Comparison of ENCODE assay signal across 34 cellular contexts in genomic region chr1:177118901-177119300, GRCh38. TPM values are rescaled to one million over a fixed set of nuclear protein-coding genes. Genes with fewer than 3 reads are reported as not detected.
"Had no signal": no experiment of that assay in that cellular context is flagged by ENCODE, and none has a peak within 500 bp of the region (broad histone marks: within the 10 kb centered on the region; RNA-seq: fewer than 3 reads in every experiment).

No MANE protein-coding gene starts in this region.

- H3K4me3 ChIP-seq: adrenal gland, ascending aorta, breast epithelium, coronary artery, heart left ventricle had no signal

- H3K27me3 ChIP-seq: adrenal gland, ascending aorta, breast epithelium had no signal

- ATAC-seq: activated CD4-positive, alpha-beta T cell treated with anti-CD3 and anti-CD28 coated beads for 36 hours; activated CD8-positive, alpha-beta memory T cell treated with anti-CD3 and anti-CD28 coated beads, Interleukin-2, amount 10 ng/mL, durations not matched to agents 7 days and 5 days; activated CD8-positive, alpha-beta T cell treated with anti-CD3 and anti-CD28 coated beads, Interleukin-2, amount 10 ng/mL, durations not matched to agents 7 days and 5 days; activated naive CD8-positive, alpha-beta T cell treated with anti-CD3 and anti-CD28 coated beads, Interleukin-2, amount 50 U/mL, for 24 hours; heart left ventricle had no signal

- H3K36me3 ChIP-seq: adrenal gland, ascending aorta, breast epithelium, heart left ventricle had no signal

- H3K27ac ChIP-seq: adrenal gland, ascending aorta, breast epithelium, coronary artery, epithelial cell of prostate, heart left ventricle had no signal

- H3K9me3 Mint-ChIP-seq: activated CD4-positive, alpha-beta memory T cell treated with anti-CD3 and anti-CD28 coated beads for 36 hours; activated CD4-positive, alpha-beta T cell treated with anti-CD3 and anti-CD28 coated beads, Interleukin-2, amount 10 ng/mL, durations not matched to agents 24 days and 14 days; activated naive CD4-positive, alpha-beta T cell treated with anti-CD3 and anti-CD28 coated beads, Interleukin-2, amount 50 U/mL, for 24 hours; activated naive CD8-positive, alpha-beta T cell treated with anti-CD3 and anti-CD28 coated beads for 36 hours; activated T-helper 1 cell treated with anti-CD3 and anti-CD28 coated beads, Interleukin-12 subunit alpha, Interleukin-12 subunit beta, Interleukin-2, Interleukin-4 antibody, amounts not matched to agents 30 ng/mL and 10 ng/mL and 1 ng/mL, durations not matched to agents 14 hours and 24 hours and 36 hours; activated T-helper 2 cell treated with anti-CD3 and anti-CD28 coated beads, Interferon-gamma antibody, Interleukin-2, Interleukin-4, amounts not matched to agents 10 μg/mL and 5 μg/mL and 100 μg/mL, durations not matched to agents 14 hours and 24 hours and 36 hours; brain had no signal

- H3K9me3 ChIP-seq: adrenal gland, ascending aorta, breast epithelium, heart left ventricle had no signal

- H3K4me3 Mint-ChIP-seq: activated CD4-positive, alpha-beta memory T cell treated with anti-CD3 and anti-CD28 coated beads for 36 hours; activated CD4-positive, alpha-beta T cell treated with anti-CD3 and anti-CD28 coated beads for 36 hours; activated CD4-positive, alpha-beta T cell treated with anti-CD3 and anti-CD28 coated beads, Interleukin-2, amount 10 ng/mL, durations not matched to agents 24 days and 14 days; activated CD8-positive, alpha-beta memory T cell treated with anti-CD3 and anti-CD28 coated beads, Interleukin-2, amount 10 ng/mL, durations not matched to agents 7 days and 5 days; activated CD8-positive, alpha-beta T cell treated with anti-CD3 and anti-CD28 coated beads, Interleukin-2, amount 10 ng/mL, durations not matched to agents 7 days and 5 days; activated naive CD4-positive, alpha-beta T cell treated with anti-CD3 and anti-CD28 coated beads for 36 hours; activated naive CD4-positive, alpha-beta T cell treated with anti-CD3 and anti-CD28 coated beads, Interleukin-2, amount 50 U/mL, for 24 hours; activated naive CD8-positive, alpha-beta T cell treated with anti-CD3 and anti-CD28 coated beads for 36 hours; activated naive CD8-positive, alpha-beta T cell treated with anti-CD3 and anti-CD28 coated beads, Interleukin-2, amount 50 U/mL, for 24 hours; activated T-helper 1 cell treated with anti-CD3 and anti-CD28 coated beads, Interleukin-12 subunit alpha, Interleukin-12 subunit beta, Interleukin-2, Interleukin-4 antibody, amounts not matched to agents 30 ng/mL and 10 ng/mL and 1 ng/mL, durations not matched to agents 14 hours and 24 hours and 36 hours; central memory CD8-positive, alpha-beta T cell; dendritic cell treated with granulocyte-macrophage colony-stimulating factor and Interleukin-4, amounts not matched to agents 40 ng/mL and 50 ng/mL, for 4 days had no signal

- H3K27me3 Mint-ChIP-seq: activated CD4-positive, alpha-beta T cell treated with anti-CD3 and anti-CD28 coated beads for 36 hours; activated CD4-positive, alpha-beta T cell treated with anti-CD3 and anti-CD28 coated beads, Interleukin-2, amount 10 ng/mL, durations not matched to agents 24 days and 14 days; activated CD8-positive, alpha-beta memory T cell treated with anti-CD3 and anti-CD28 coated beads, Interleukin-2, amount 10 ng/mL, durations not matched to agents 7 days and 5 days; activated naive CD8-positive, alpha-beta T cell treated with anti-CD3 and anti-CD28 coated beads, Interleukin-2, amount 50 U/mL, for 24 hours; brain; central memory CD8-positive, alpha-beta T cell; dendritic cell treated with granulocyte-macrophage colony-stimulating factor and Interleukin-4, amounts not matched to agents 40 ng/mL and 50 ng/mL, for 4 days had no signal

- H3K36me3 Mint-ChIP-seq: activated CD4-positive, alpha-beta memory T cell treated with anti-CD3 and anti-CD28 coated beads for 36 hours; activated CD8-positive, alpha-beta memory T cell treated with anti-CD3 and anti-CD28 coated beads, Interleukin-2, amount 10 ng/mL, durations not matched to agents 7 days and 5 days; activated naive CD4-positive, alpha-beta T cell treated with anti-CD3 and anti-CD28 coated beads, Interleukin-2, amount 50 U/mL, for 24 hours; activated naive CD8-positive, alpha-beta T cell treated with anti-CD3 and anti-CD28 coated beads for 36 hours had no signal

- DNase-seq: activated CD4-positive, alpha-beta memory T cell treated with anti-CD3 and anti-CD28 coated beads for 36 hours; activated CD4-positive, alpha-beta T cell treated with anti-CD3 and anti-CD28 coated beads for 36 hours; activated CD4-positive, alpha-beta T cell treated with anti-CD3 and anti-CD28 coated beads, Interleukin-2, amount 10 ng/mL, durations not matched to agents 24 days and 14 days; activated CD4-positive, CD25-positive, alpha-beta regulatory T cell; activated CD4-positive, CD25-positive, alpha-beta regulatory T cell treated with anti-CD3 and anti-CD28 coated beads, Interleukin-2, amount 50 U/mL, for 72 hours; activated CD8-positive, alpha-beta memory T cell treated with anti-CD3 and anti-CD28 coated beads, Interleukin-2, amount 10 ng/mL, durations not matched to agents 7 days and 5 days; activated CD8-positive, alpha-beta memory T cell treated with anti-CD3 and anti-CD28 coated beads, Interleukin-2, amount 50 U/mL, for 4 hours; activated CD8-positive, alpha-beta T cell treated with anti-CD3 and anti-CD28 coated beads, Interleukin-2, amount 10 ng/mL, durations not matched to agents 7 days and 5 days; activated effector memory CD4-positive, alpha-beta T cell treated with anti-CD3 and anti-CD28 coated beads, Interleukin-2, amount 50 U/mL, for 16 hours; activated naive CD4-positive, alpha-beta T cell treated with anti-CD3 and anti-CD28 coated beads for 36 hours; activated naive CD8-positive, alpha-beta T cell treated with anti-CD3 and anti-CD28 coated beads for 36 hours; activated naive CD8-positive, alpha-beta T cell treated with anti-CD3 and anti-CD28 coated beads, Interleukin-2, amount 50 U/mL, for 24 hours; activated T-cell treated with anti-CD3 and anti-CD28 coated beads, Interleukin-2, amount 50 U/mL, for 1 hour; activated T-cell treated with anti-CD3 and anti-CD28 coated beads, Interleukin-2, amount 50 U/mL, for 48 hours; adrenal gland; effector CD8-positive, alpha-beta T cell; foreskin fibroblast; heart left ventricle; T-helper 2 cell had no signal

- H3K4me1 ChIP-seq: ascending aorta, breast epithelium, heart left ventricle had no signal

- H3K4me1 Mint-ChIP-seq: activated CD4-positive, alpha-beta T cell treated with anti-CD3 and anti-CD28 coated beads for 36 hours; activated CD4-positive, alpha-beta T cell treated with anti-CD3 and anti-CD28 coated beads, Interleukin-2, amount 10 ng/mL, durations not matched to agents 24 days and 14 days; activated CD8-positive, alpha-beta memory T cell treated with anti-CD3 and anti-CD28 coated beads, Interleukin-2, amount 10 ng/mL, durations not matched to agents 7 days and 5 days; activated naive CD4-positive, alpha-beta T cell treated with anti-CD3 and anti-CD28 coated beads, Interleukin-2, amount 50 U/mL, for 24 hours; activated naive CD8-positive, alpha-beta T cell treated with anti-CD3 and anti-CD28 coated beads for 36 hours; activated naive CD8-positive, alpha-beta T cell treated with anti-CD3 and anti-CD28 coated beads, Interleukin-2, amount 50 U/mL, for 24 hours; central memory CD8-positive, alpha-beta T cell had no signal

- FAIRE-seq: endometrium, endothelial cell of umbilical vein, frontal cortex had no signal

- H3K27ac Mint-ChIP-seq: activated CD4-positive, alpha-beta memory T cell treated with anti-CD3 and anti-CD28 coated beads for 36 hours; activated CD4-positive, alpha-beta T cell treated with anti-CD3 and anti-CD28 coated beads for 36 hours; activated CD4-positive, alpha-beta T cell treated with anti-CD3 and anti-CD28 coated beads, Interleukin-2, amount 10 ng/mL, durations not matched to agents 24 days and 14 days; activated CD8-positive, alpha-beta memory T cell treated with anti-CD3 and anti-CD28 coated beads, Interleukin-2, amount 10 ng/mL, durations not matched to agents 7 days and 5 days; activated CD8-positive, alpha-beta T cell treated with anti-CD3 and anti-CD28 coated beads, Interleukin-2, amount 10 ng/mL, durations not matched to agents 7 days and 5 days; activated naive CD4-positive, alpha-beta T cell treated with anti-CD3 and anti-CD28 coated beads for 36 hours; activated naive CD4-positive, alpha-beta T cell treated with anti-CD3 and anti-CD28 coated beads, Interleukin-2, amount 50 U/mL, for 24 hours; activated naive CD8-positive, alpha-beta T cell treated with anti-CD3 and anti-CD28 coated beads for 36 hours; activated naive CD8-positive, alpha-beta T cell treated with anti-CD3 and anti-CD28 coated beads, Interleukin-2, amount 50 U/mL, for 24 hours; activated T-helper 1 cell treated with anti-CD3 and anti-CD28 coated beads, Interleukin-12 subunit alpha, Interleukin-12 subunit beta, Interleukin-2, Interleukin-4 antibody, amounts not matched to agents 30 ng/mL and 10 ng/mL and 1 ng/mL, durations not matched to agents 14 hours and 24 hours and 36 hours; activated T-helper 2 cell treated with anti-CD3 and anti-CD28 coated beads, Interferon-gamma antibody, Interleukin-2, Interleukin-4, amounts not matched to agents 10 μg/mL and 5 μg/mL and 100 μg/mL, durations not matched to agents 14 hours and 24 hours and 36 hours; dendritic cell treated with granulocyte-macrophage colony-stimulating factor and Interleukin-4, amounts not matched to agents 40 ng/mL and 50 ng/mL, for 4 days had no signal

RNA-seq across cellular contexts. Expression of gene ASTN1, which starts 45.6 kb away (rescaled TPM):
- total RNA-seq: activated CD4-positive, alpha-beta memory T cell treated with anti-CD3 and anti-CD28 coated beads for 36 hours; activated CD4-positive, alpha-beta T cell treated with anti-CD3 and anti-CD28 coated beads for 36 hours; activated CD4-positive, alpha-beta T cell treated with anti-CD3 and anti-CD28 coated beads, Interleukin-2, amount 10 ng/mL, durations not matched to agents 24 days and 14 days; activated CD8-positive, alpha-beta memory T cell treated with anti-CD3 and anti-CD28 coated beads for 36 hours; activated CD8-positive, alpha-beta memory T cell treated with anti-CD3 and anti-CD28 coated beads, Interleukin-2, amount 10 ng/mL, durations not matched to agents 7 days and 5 days; activated CD8-positive, alpha-beta T cell treated with anti-CD3 and anti-CD28 coated beads, Interleukin-2, amount 10 ng/mL, durations not matched to agents 7 days and 5 days; activated naive CD4-positive, alpha-beta T cell treated with anti-CD3 and anti-CD28 coated beads for 36 hours; activated naive CD8-positive, alpha-beta T cell treated with anti-CD3 and anti-CD28 coated beads for 36 hours; activated T-helper 1 cell treated with anti-CD3 and anti-CD28 coated beads, Interleukin-12 subunit alpha, Interleukin-12 subunit beta, Interleukin-2, Interleukin-4 antibody, amounts not matched to agents 30 ng/mL and 10 ng/mL and 1 ng/mL, durations not matched to agents 14 hours and 24 hours and 36 hours; activated T-helper 2 cell treated with anti-CD3 and anti-CD28 coated beads, Interferon-gamma antibody, Interleukin-2, Interleukin-4, amounts not matched to agents 10 μg/mL and 5 μg/mL and 100 μg/mL, durations not matched to agents 14 hours and 24 hours and 36 hours; endothelial cell of umbilical vein; T-helper 1 cell treated with Interleukin-12 subunit alpha and Interleukin-12 subunit beta and Interleukin-4 antibody, amounts not matched to agents 30 ng/mL and 1 ng/mL, for 36 hours had no signal

RNA-seq across cellular contexts. Expression of gene BRINP2, which starts 51.9 kb away (rescaled TPM):
- total RNA-seq: activated CD4-positive, alpha-beta memory T cell treated with anti-CD3 and anti-CD28 coated beads for 36 hours; activated CD4-positive, alpha-beta T cell treated with anti-CD3 and anti-CD28 coated beads for 36 hours; activated CD4-positive, alpha-beta T cell treated with anti-CD3 and anti-CD28 coated beads, Interleukin-2, amount 10 ng/mL, durations not matched to agents 24 days and 14 days; activated CD8-positive, alpha-beta memory T cell treated with anti-CD3 and anti-CD28 coated beads for 36 hours; activated CD8-positive, alpha-beta memory T cell treated with anti-CD3 and anti-CD28 coated beads, Interleukin-2, amount 10 ng/mL, durations not matched to agents 7 days and 5 days; activated CD8-positive, alpha-beta T cell treated with anti-CD3 and anti-CD28 coated beads, Interleukin-2, amount 10 ng/mL, durations not matched to agents 7 days and 5 days; activated naive CD4-positive, alpha-beta T cell treated with anti-CD3 and anti-CD28 coated beads for 36 hours; activated naive CD8-positive, alpha-beta T cell treated with anti-CD3 and anti-CD28 coated beads for 36 hours; activated T-helper 2 cell treated with anti-CD3 and anti-CD28 coated beads, Interferon-gamma antibody, Interleukin-2, Interleukin-4, amounts not matched to agents 10 μg/mL and 5 μg/mL and 100 μg/mL, durations not matched to agents 14 hours and 24 hours and 36 hours; endothelial cell of umbilical vein had no signal
